18 cellular contexts compared by ENCODE assay signal in the genomic region with DNA sequence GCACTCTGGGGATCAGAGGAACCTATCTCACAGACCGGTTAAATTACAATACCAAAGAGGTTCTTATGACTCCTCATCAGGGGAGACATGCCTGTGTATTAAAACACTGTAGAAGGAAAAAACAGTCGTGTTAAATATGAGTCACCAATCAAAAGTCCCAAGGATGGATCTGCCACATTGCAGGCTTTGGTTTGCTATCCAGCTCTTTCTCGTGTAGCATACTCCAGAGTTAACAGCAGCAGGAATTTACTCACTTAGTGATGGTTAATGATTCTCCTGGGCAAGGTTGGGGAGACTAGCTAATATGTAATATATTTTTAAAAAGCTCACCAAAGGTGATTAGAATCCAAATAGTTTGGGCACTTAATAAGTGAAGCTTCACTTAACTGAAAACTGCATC.
A peak's percentile ranks its signal among the peaks of the same experiment; 100 is the strongest.
DNase-seq lines count a peak whose midpoint lies in the region; ATAC-seq and TF ChIP-seq lines count a peak whose summit lies in the region.
"Had no signal": no experiment of that assay in that cellular context is flagged by ENCODE, and none has a peak within 500 bp of the region (broad histone marks: within the 10 kb centered on the region; RNA-seq: fewer than 3 reads in every experiment).

No MANE protein-coding gene starts in this region.

- intact Hi-C loops in IMR-90 (cut with micrococcal nuclease) = loop anchor here (10.0 kb wide), 1 partner anchor 54 kb away; no protein-coding TSS in a partner anchor

- H3K36me3 ChIP-seq in IMR-90 (ENCODE audit: control insufficient read depth, insufficient read depth, low read length) = no peaks in the 10 kb centered on the region
- H3K36me3 ChIP-seq in liver (ENCODE audit: control insufficient read depth in 4 of 4, insufficient read depth in 3 of 4, low read depth in 1 of 4, low read length in 3 of 4) = no peaks in the 10 kb centered on the region
- H3K36me3 ChIP-seq: upper lobe of left lung had no signal

- peak; percentile 20 for DNase-seq in AG08396 (ENCODE audit: low spot score)
- DNase-seq in IMR-90 = peak; percentile 77
- DNase-seq in epithelial cell of esophagus (ENCODE audit: low read depth) = peak; percentile 34
- DNase-seq in NCI-H524 (lab: John Stamatoyannopoulos, UW) = no peak
- no peak for DNase-seq in activated CD4-positive, alpha-beta T cell treated with anti-CD3 and anti-CD28 coated beads for 48 hours
- DNase-seq: activated effector memory CD4-positive, alpha-beta T cell treated with anti-CD3 and anti-CD28 coated beads, Interleukin-2, amount 50 U/mL, for 16 hours; caudate nucleus; DMS79; posterior cingulate gyrus; SHP77; stimulated activated CD4-positive, alpha-beta T cell treated with anti-CD3 and anti-CD28 coated beads, Interleukin-2, amount 100 ng/mL, for 48 hours; upper lobe of left lung had no signal

- H2BK20ac ChIP-seq in IMR-90 (ENCODE audit: low read depth, low read length) = no peak overlapping the region

- H3K4me2 ChIP-seq in IMR-90 (ENCODE audit: low read depth, low read length) = no peak overlapping the region; the same call in 1 of the 2 replicates
- H3K4me2 ChIP-seq: BLaER1 had no signal

- dilution Hi-C loops in IMR-90 (cut with HindIII; ENCODE audit: low sequenced_read_pairs, unreplicated experiment) = no loop called here

- H3K9me3 ChIP-seq in IMR-90 (ENCODE audit: control insufficient read depth, insufficient read depth, low read length) = no peaks in the 10 kb centered on the region
- H3K9me3 ChIP-seq in liver (ENCODE audit: control insufficient read depth in 4 of 4, low read length in 3 of 4) = no peaks in the 10 kb centered on the region
- H3K9me3 ChIP-seq: BLaER1, upper lobe of left lung had no signal

- no peak overlapping the region for H4K8ac ChIP-seq in IMR-90 (ENCODE audit: low read depth in 2 of 2, low read length in 2 of 2)

- H4K91ac ChIP-seq in IMR-90 (ENCODE audit: insufficient read depth, low read depth, low read length) = no peak overlapping the region

- in situ Hi-C loops in IMR-90 (cut with MboI; ENCODE audit: low sequenced_read_pairs) = no loop called here

- POLR2A ChIA-PET in IMR-90 (lab: Charles Lee; ENCODE audit: unreplicated experiment) = no interaction called here

- H3K9ac ChIP-seq in IMR-90 (ENCODE audit: low read depth, low read length) = no peak overlapping the region
- no peak overlapping the region for H3K9ac ChIP-seq in liver (ENCODE audit: low read depth in 1 of 2, low read length in 2 of 2)
- H3K9ac ChIP-seq: BLaER1 had no signal

- TF ChIP-seq POLR2A in IMR-90 (IDR thresholded peaks at IDR 0.05; ENCODE audit: low read depth, low read length) = no peak

- H3K27me3 ChIP-seq in IMR-90 (ENCODE audit: control insufficient read depth, insufficient read depth, low read length) (no peaks in the 10 kb centered on the region), liver (ENCODE audit: control insufficient read depth in 4 of 4, insufficient read depth in 4 of 4, low read length in 3 of 4) (no peaks in the 10 kb centered on the region)
- H3K27me3 ChIP-seq: BLaER1, upper lobe of left lung had no signal

- H2BK15ac ChIP-seq in IMR-90 (ENCODE audit: low read depth, low read length) = no peak overlapping the region

- H3K18ac ChIP-seq in IMR-90 (ENCODE audit: low read depth, low read length) = no peak overlapping the region

- no peak overlapping the region for H4K5ac ChIP-seq in IMR-90 (ENCODE audit: low read depth, low read length)

- H3K4me1 ChIP-seq in IMR-90 (ENCODE audit: control insufficient read depth, insufficient read depth, low read length) (peaks cover 3% of the 10 kb centered on the region), liver (ENCODE audit: control insufficient read depth in 4 of 4, insufficient read depth in 4 of 4, low read length in 3 of 4) (no peaks in the 10 kb centered on the region)
- H3K4me1 ChIP-seq: upper lobe of left lung had no signal

- no peak overlapping the region for H3K23ac ChIP-seq in IMR-90 (ENCODE audit: low read depth, low read length)

- no peak overlapping the region for H2AFZ ChIP-seq in IMR-90 (replicated peaks; ENCODE audit: low read length, poor library complexity)

- ATAC-seq in IMR-90 (ENCODE audit: low read depth) (peak; percentile 81), HG02852 (IDR thresholded peaks at IDR 0.05; ENCODE audit: unreplicated experiment) (no peak), HG02678 (IDR thresholded peaks at IDR 0.05; ENCODE audit: unreplicated experiment) (no peak)
- ATAC-seq: GM12878 had no signal

- H3K9me1 ChIP-seq in IMR-90 (ENCODE audit: insufficient read depth, low read length) = no peaks in the 10 kb centered on the region

- no peak overlapping the region for H2AK9ac ChIP-seq in IMR-90 (replicated peaks; ENCODE audit: low read depth, low read length, poor library complexity)

- H3K56ac ChIP-seq in IMR-90 (ENCODE audit: extremely low read depth, insufficient read depth, low read length) = no peak overlapping the region

- peak overlapping the region; percentile 7 for H2BK5ac ChIP-seq in IMR-90 (ENCODE audit: low read depth, low read length, poor library complexity, severe bottlenecking)

- no peak overlapping the region for H3K27ac ChIP-seq in IMR-90 (ENCODE audit: insufficient read depth, low read length)
- no peak overlapping the region for H3K27ac ChIP-seq in liver (ENCODE audit: low read depth in 1 of 2, low read length in 2 of 2)
- H3K27ac ChIP-seq: BLaER1, epithelial cell of prostate, upper lobe of left lung had no signal

- peaks cover 5 to 8% of the 10 kb centered on the region in 2 experiments; a peak in 3 of 4 replicates for H3K79me1 ChIP-seq in IMR-90 (ENCODE audit: low read depth in 1 of 2, low read length in 2 of 2)

- CTCF ChIA-PET in IMR-90 (lab: Yijun Ruan, JAX) = interaction anchor here (0.6 kb wide), 1 partner anchor 30 kb away, joined by 3 read pairs; no protein-coding TSS in a partner anchor

- no peak overlapping the region for H3K4me3 ChIP-seq in IMR-90 (ENCODE audit: insufficient read depth, low read depth, low read length)
- H3K4me3 ChIP-seq in epithelial cell of esophagus (ENCODE audit: low read length) = no peak overlapping the region
- no peak overlapping the region for H3K4me3 ChIP-seq in liver (ENCODE audit: low read depth in 1 of 3, low read length in 3 of 3)
- H3K4me3 ChIP-seq: BLaER1, GM12878, upper lobe of left lung had no signal

- no TSS peak for BruUV-seq in IMR-90 (replicated peaks; lab: Mats Ljungman, UMichigan)

- TF ChIP-seq CTCF in IMR-90 (conservative IDR thresholded peaks at IDR 0.05; ENCODE audit: low read depth, low read length) (no peak), epithelial cell of esophagus (IDR thresholded peaks at IDR 0.05; ENCODE audit: insufficient read depth, low read depth, low read length, missing control alignments) (no peak), liver (IDR thresholded peaks at IDR 0.05; ENCODE audit: low read depth, low read length, missing input control) (no peak)

- no CpG with 5 or more reads among the region's 3 CpGs for WGBS in IMR-90 (ENCODE audit: extremely low coverage in 2 of 2, insufficient read length in 1 of 2), 2 experiments
- 48% methylated on average over 3 of the region's 3 CpGs for WGBS in liver

- H3K4ac ChIP-seq in IMR-90 (ENCODE audit: low read depth, low read length) = no peak overlapping the region

- TF ChIP-seq RAD21 in IMR-90 (IDR thresholded peaks at IDR 0.05; ENCODE audit: low read length) (no peak), liver (IDR thresholded peaks at IDR 0.05) (no peak)

- H3K14ac ChIP-seq in IMR-90 (replicated peaks; ENCODE audit: low read depth, low read length) = no peak overlapping the region

- no peak overlapping the region for H2BK120ac ChIP-seq in IMR-90 (ENCODE audit: low read depth, low read length)

- H4K20me1 ChIP-seq in IMR-90 (ENCODE audit: insufficient read depth, low read length) = no peaks in the 10 kb centered on the region

- H2AK5ac ChIP-seq in IMR-90 (ENCODE audit: low read depth, low read length) = no peak overlapping the region

TF ChIP-seq in IMR-90, 13 proteins besides CTCF, POLR2A, EP300 and RAD21:
- TF ChIP-seq FOS (IDR thresholded peaks at IDR 0.05; ENCODE audit: low read depth, low read length) (peak; percentile 66), MXI1 (IDR thresholded peaks at IDR 0.05; ENCODE audit: borderline replicate concordance, low read depth, low read length) (no peak)
TF ChIP-seq in IMR-90: peak in this region for 1.

TF ChIP-seq in liver, 16 proteins besides CTCF, POLR2A, EP300 and RAD21:
- TF ChIP-seq HNF4A (conservative IDR thresholded peaks at IDR 0.05) (no peak), JUND (IDR thresholded peaks at IDR 0.05) (no peak)
- TF ChIP-seq, protein P1, sequence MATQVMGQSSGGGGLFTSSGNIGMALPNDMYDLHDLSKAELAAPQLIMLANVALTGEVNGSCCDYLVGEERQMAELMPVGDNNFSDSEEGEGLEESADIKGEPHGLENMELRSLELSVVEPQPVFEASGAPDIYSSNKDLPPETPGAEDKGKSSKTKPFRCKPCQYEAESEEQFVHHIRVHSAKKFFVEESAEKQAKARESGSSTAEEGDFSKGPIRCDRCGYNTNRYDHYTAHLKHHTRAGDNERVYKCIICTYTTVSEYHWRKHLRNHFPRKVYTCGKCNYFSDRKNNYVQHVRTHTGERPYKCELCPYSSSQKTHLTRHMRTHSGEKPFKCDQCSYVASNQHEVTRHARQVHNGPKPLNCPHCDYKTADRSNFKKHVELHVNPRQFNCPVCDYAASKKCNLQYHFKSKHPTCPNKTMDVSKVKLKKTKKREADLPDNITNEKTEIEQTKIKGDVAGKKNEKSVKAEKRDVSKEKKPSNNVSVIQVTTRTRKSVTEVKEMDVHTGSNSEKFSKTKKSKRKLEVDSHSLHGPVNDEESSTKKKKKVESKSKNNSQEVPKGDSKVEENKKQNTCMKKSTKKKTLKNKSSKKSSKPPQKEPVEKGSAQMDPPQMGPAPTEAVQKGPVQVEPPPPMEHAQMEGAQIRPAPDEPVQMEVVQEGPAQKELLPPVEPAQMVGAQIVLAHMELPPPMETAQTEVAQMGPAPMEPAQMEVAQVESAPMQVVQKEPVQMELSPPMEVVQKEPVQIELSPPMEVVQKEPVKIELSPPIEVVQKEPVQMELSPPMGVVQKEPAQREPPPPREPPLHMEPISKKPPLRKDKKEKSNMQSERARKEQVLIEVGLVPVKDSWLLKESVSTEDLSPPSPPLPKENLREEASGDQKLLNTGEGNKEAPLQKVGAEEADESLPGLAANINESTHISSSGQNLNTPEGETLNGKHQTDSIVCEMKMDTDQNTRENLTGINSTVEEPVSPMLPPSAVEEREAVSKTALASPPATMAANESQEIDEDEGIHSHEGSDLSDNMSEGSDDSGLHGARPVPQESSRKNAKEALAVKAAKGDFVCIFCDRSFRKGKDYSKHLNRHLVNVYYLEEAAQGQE (IDR thresholded peaks at IDR 0.05) = peak; percentile 31

Comparison
In these comparisons a context has a peak if more than half of its experiments do, and no peak if none do; other contexts are left out.
1. DNase-seq: peak in AG08396 (single experiment), IMR-90 (single experiment) and epithelial cell of esophagus (single experiment); none in NCI-H524 (0 of 2) and activated CD4-positive, alpha-beta T cell treated with anti-CD3 and anti-CD28 coated beads for 48 hours (single experiment).